In genomic region chr9:91071185-91071990, GRCh38 we compare ENCODE assay signal across 1 cellular context.
TF ChIP-seq lines count a peak whose summit lies in the region.

No MANE protein-coding gene starts in this region.

TF ChIP-seq in HepG2, 621 proteins besides CTCF, POLR2A, EP300 and RAD21 (continued from another document and continues in another):
- TF ChIP-seq POGK (CRISPR knock-in tag; conservative IDR thresholded peaks at IDR 0.05) (0 out of 2 replicates have a peak, but pooled peaks have one; percentile 45), NR2F2 (IDR thresholded peaks at IDR 0.05; ENCODE audit: borderline replicate concordance, low read depth) (no peak), HNF1A (IDR thresholded peaks at IDR 0.05; ENCODE audit: low read depth) (no peak), HNF1A (CRISPR knock-in tag; IDR thresholded peaks at IDR 0.05; ENCODE audit: borderline replicate concordance) (no peak), HINFP (CRISPR knock-in tag; IDR thresholded peaks at IDR 0.05; ENCODE audit: low read depth) (no peak), ZNF564 (CRISPR knock-in tag; IDR thresholded peaks at IDR 0.05) (no peak), NFIC (IDR thresholded peaks at IDR 0.05; ENCODE audit: low read length) (no peak; the same call in 1 of the 2 replicates), ZNF572 (CRISPR knock-in tag; IDR thresholded peaks at IDR 0.05) (0 out of 2 replicates have a peak, but pooled peaks have one; percentile 65), HOMEZ (CRISPR knock-in tag; IDR thresholded peaks at IDR 0.05; ENCODE audit: low read depth) (peak; percentile 29; the same call in 1 of the 2 replicates), NCOA5 (CRISPR knock-in tag; IDR thresholded peaks at IDR 0.05) (no peak), TFAP4 (IDR thresholded peaks at IDR 0.05; ENCODE audit: borderline replicate concordance, low read depth) (no peak; the same call in 1 of the 2 replicates), ZNF816 (CRISPR knock-in tag; IDR thresholded peaks at IDR 0.05; ENCODE audit: borderline replicate concordance) (no peak), ZNF431 (CRISPR knock-in tag; IDR thresholded peaks at IDR 0.05; ENCODE audit: borderline replicate concordance, low read depth) (no peak), ZNF780A (CRISPR knock-in tag; IDR thresholded peaks at IDR 0.05) (no peak), ERF (CRISPR knock-in tag; IDR thresholded peaks at IDR 0.05) (peak; percentile 68; the same call in 1 of the 2 replicates), ZNF143 (CRISPR knock-in tag; IDR thresholded peaks at IDR 0.05) (no peak), MXD1 (CRISPR knock-in tag; IDR thresholded peaks at IDR 0.05) (no peak), ZBTB21 (CRISPR knock-in tag; IDR thresholded peaks at IDR 0.05) (no peak; the same call in 1 of the 2 replicates), ZNF598 (CRISPR knock-in tag; IDR thresholded peaks at IDR 0.05; ENCODE audit: borderline replicate concordance) (no peak), PPARG (CRISPR knock-in tag; conservative IDR thresholded peaks at IDR 0.05) (no peak), ELF3 (CRISPR knock-in tag; IDR thresholded peaks at IDR 0.05) (peak; percentile 50), KDM1A (CRISPR knock-in tag; IDR thresholded peaks at IDR 0.05) (no peak; the same call in 1 of the 2 replicates), ZNF446 (CRISPR knock-in tag; IDR thresholded peaks at IDR 0.05) (no peak; the same call in none of the 2 replicates), CREM (IDR thresholded peaks at IDR 0.05) (peak; percentile 36), CREM (CRISPR knock-in tag; IDR thresholded peaks at IDR 0.05) (no peak), ZNF782 (CRISPR knock-in tag; IDR thresholded peaks at IDR 0.05; ENCODE audit: borderline replicate concordance) (no peak), ZFY (CRISPR knock-in tag; IDR thresholded peaks at IDR 0.05) (peak; percentile 81), ZSCAN31 (CRISPR knock-in tag; IDR thresholded peaks at IDR 0.05; ENCODE audit: low read depth) (0 out of 2 replicates have a peak, but pooled peaks have one; percentile 9), SRY (CRISPR knock-in tag; IDR thresholded peaks at IDR 0.05) (peak; percentile 62; the same call in 1 of the 2 replicates), ZNF841 (CRISPR knock-in tag; IDR thresholded peaks at IDR 0.05; ENCODE audit: borderline replicate concordance) (no peak), NCOR1 (IDR thresholded peaks at IDR 0.05; ENCODE audit: borderline replicate concordance, low read length) (no peak), RORA (CRISPR knock-in tag; IDR thresholded peaks at IDR 0.05) (no peak), SKI (IDR thresholded peaks at IDR 0.05; ENCODE audit: partially characterized antibody) (peak; percentile 6), IKZF5 (CRISPR knock-in tag; IDR thresholded peaks at IDR 0.05) (0 out of 2 replicates have a peak, but pooled peaks have one; percentile 84), KDM6A (CRISPR knock-in tag; IDR thresholded peaks at IDR 0.05; ENCODE audit: low read depth) (0 out of 2 replicates have a peak, but pooled peaks have one; percentile 23), SP5 (CRISPR knock-in tag; IDR thresholded peaks at IDR 0.05; ENCODE audit: borderline replicate concordance, low read depth) (peak; percentile 62; the same call in 1 of the 2 replicates), ZBTB7A (CRISPR knock-in tag; IDR thresholded peaks at IDR 0.05) (0 out of 2 replicates have a peak, but pooled peaks have one; percentile 32), SMARCC2 (IDR thresholded peaks at IDR 0.05) (no peak), ZNF274 (CRISPR knock-in tag; IDR thresholded peaks at IDR 0.05) (no peak), RBM22 (optimal IDR thresholded peaks at IDR 0.05; ENCODE audit: low read length) (no peak), ZNF710 (CRISPR knock-in tag; IDR thresholded peaks at IDR 0.05; ENCODE audit: borderline replicate concordance) (no peak), DNMT3B (CRISPR knock-in tag; conservative IDR thresholded peaks at IDR 0.05) (peak; percentile 85; the same call in 1 of the 2 replicates), EHMT2 (IDR thresholded peaks at IDR 0.05; ENCODE audit: borderline replicate concordance, low read depth, low read length) (no peak), ZNF496 (CRISPR knock-in tag; IDR thresholded peaks at IDR 0.05; ENCODE audit: insufficient replicate concordance) (no peak), MED1 (CRISPR knock-in tag; IDR thresholded peaks at IDR 0.05) (peak; percentile 62), DPF2 (CRISPR knock-in tag; IDR thresholded peaks at IDR 0.05; ENCODE audit: borderline replicate concordance, low read depth) (no peak), ZNF891 (CRISPR knock-in tag; IDR thresholded peaks at IDR 0.05) (0 out of 2 replicates have a peak, but pooled peaks have one; percentile 21), ARNTL (CRISPR knock-in tag; IDR thresholded peaks at IDR 0.05) (0 out of 2 replicates have a peak, but pooled peaks have one; percentile 16), RCOR2 (CRISPR knock-in tag; IDR thresholded peaks at IDR 0.05) (0 out of 2 replicates have a peak, but pooled peaks have one; percentile 38), SRSF1 (optimal IDR thresholded peaks at IDR 0.05; ENCODE audit: low read depth, low read length) (no peak), SOX13 (IDR thresholded peaks at IDR 0.05) (no peak; the same call in 1 of the 2 replicates), SOX13 (CRISPR knock-in tag; conservative IDR thresholded peaks at IDR 0.05 in 1 of 2, IDR thresholded peaks at IDR 0.05 in 1 of 2) (peak in 1 of 2 experiments; percentile 18; a peak in 1 of 4 replicates), ZNF263 (CRISPR knock-in tag; IDR thresholded peaks at IDR 0.05) (0 out of 2 replicates have a peak, but pooled peaks have one; percentile 38), ZNF256 (CRISPR knock-in tag; conservative IDR thresholded peaks at IDR 0.05) (no peak), NFE2L2 (IDR thresholded peaks at IDR 0.05; ENCODE audit: low read length) (no peak), ZNF746 (CRISPR knock-in tag; IDR thresholded peaks at IDR 0.05) (no peak), XBP1 (CRISPR knock-in tag; IDR thresholded peaks at IDR 0.05) (no peak), CENPBD1 (CRISPR knock-in tag; IDR thresholded peaks at IDR 0.05; ENCODE audit: borderline replicate concordance, low read depth) (no peak), ZNF354B (CRISPR knock-in tag; IDR thresholded peaks at IDR 0.05) (no peak), ZNF616 (CRISPR knock-in tag; IDR thresholded peaks at IDR 0.05; ENCODE audit: low read depth) (0 out of 2 replicates have a peak, but pooled peaks have one; percentile 55), ZNF839 (CRISPR knock-in tag; IDR thresholded peaks at IDR 0.05; ENCODE audit: borderline replicate concordance) (no peak; the same call in 1 of the 2 replicates), SMAD3 (CRISPR knock-in tag; IDR thresholded peaks at IDR 0.05) (no peak), HHEX (CRISPR knock-in tag; IDR thresholded peaks at IDR 0.05) (no peak), SMC3 (IDR thresholded peaks at IDR 0.05; ENCODE audit: low read length) (no peak), ZFP62 (CRISPR knock-in tag; IDR thresholded peaks at IDR 0.05) (no peak), SP2 (CRISPR knock-in tag; IDR thresholded peaks at IDR 0.05) (no peak)
